ENCODE assay signal across 2 cellular contexts in the genomic region with DNA sequence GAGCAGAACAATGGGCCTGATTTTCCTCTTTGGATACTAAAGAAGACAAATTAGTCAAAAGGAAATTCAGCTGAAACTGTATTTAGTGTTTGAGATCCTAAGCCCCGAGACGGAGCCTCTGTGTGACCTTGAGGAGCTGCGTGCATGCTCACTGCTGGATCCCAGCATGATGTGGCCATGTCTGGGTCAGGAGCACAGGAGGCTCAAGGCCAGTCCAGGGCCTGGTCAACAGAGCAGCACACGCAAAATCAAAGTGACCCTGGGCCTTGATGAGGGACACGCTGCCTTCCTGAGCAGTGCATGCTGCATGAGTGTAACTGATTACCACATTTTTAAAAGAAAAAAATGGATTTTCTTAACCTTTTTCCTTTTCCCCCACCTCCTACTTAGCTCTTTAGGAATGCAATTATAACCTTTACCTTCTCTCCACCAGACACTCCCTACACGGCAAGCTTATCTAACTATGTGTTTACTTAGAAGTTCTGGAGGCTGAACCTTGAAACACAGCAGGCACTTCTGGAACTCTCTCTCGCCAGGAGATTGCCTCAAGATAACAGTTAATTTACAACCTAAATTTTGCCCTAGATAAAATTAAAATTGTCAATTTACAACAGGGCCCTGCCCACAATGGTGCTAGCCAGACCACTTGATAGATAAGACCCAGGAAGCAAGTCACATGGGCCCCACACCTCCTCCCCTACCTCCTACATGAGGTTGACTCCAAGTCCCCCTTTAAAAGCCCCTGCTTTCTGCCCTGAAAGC.
TF ChIP-seq lines count a peak whose summit lies in the region.

No MANE protein-coding gene starts in this region.

TF ChIP-seq in HEK293, 187 proteins besides CTCF, POLR2A, EP300 and RAD21 (continues in another document):
- TF ChIP-seq KLF17 (tag by site-specific recombination; IDR thresholded peaks at IDR 0.05) (no peak), ZIC2 (tag by site-specific recombination; IDR thresholded peaks at IDR 0.05) (peak; percentile 49), ZNF692 (tag by site-specific recombination; IDR thresholded peaks at IDR 0.05) (peak; percentile 38; the same call in 1 of the 2 replicates), ZNF416 (tag by site-specific recombination; IDR thresholded peaks at IDR 0.05) (no peak), MEIS1 (CRISPR knock-in tag; IDR thresholded peaks at IDR 0.05; ENCODE audit: borderline replicate concordance) (no peak), ZXDB (tag by site-specific recombination; IDR thresholded peaks at IDR 0.05) (0 out of 2 replicates have a peak, but pooled peaks have one; percentile 31), ZNF596 (tag by site-specific recombination; IDR thresholded peaks at IDR 0.05) (peak; percentile 54), ZFHX2 (tag by site-specific recombination; conservative IDR thresholded peaks at IDR 0.05) (peak; percentile 67), WT1 (tag by site-specific recombination; IDR thresholded peaks at IDR 0.05) (peak; percentile 60), EGR2 (tag by site-specific recombination; IDR thresholded peaks at IDR 0.05; ENCODE audit: low read depth) (peak; percentile 52)
- TF ChIP-seq, protein P1, sequence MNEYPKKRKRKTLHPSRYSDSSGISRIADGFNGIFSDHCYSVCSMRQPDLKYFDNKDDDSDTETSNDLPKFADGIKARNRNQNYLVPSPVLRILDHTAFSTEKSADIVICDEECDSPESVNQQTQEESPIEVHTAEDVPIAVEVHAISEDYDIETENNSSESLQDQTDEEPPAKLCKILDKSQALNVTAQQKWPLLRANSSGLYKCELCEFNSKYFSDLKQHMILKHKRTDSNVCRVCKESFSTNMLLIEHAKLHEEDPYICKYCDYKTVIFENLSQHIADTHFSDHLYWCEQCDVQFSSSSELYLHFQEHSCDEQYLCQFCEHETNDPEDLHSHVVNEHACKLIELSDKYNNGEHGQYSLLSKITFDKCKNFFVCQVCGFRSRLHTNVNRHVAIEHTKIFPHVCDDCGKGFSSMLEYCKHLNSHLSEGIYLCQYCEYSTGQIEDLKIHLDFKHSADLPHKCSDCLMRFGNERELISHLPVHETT (tag by site-specific recombination; IDR thresholded peaks at IDR 0.05), result no peak
- TF ChIP-seq, protein P2, sequence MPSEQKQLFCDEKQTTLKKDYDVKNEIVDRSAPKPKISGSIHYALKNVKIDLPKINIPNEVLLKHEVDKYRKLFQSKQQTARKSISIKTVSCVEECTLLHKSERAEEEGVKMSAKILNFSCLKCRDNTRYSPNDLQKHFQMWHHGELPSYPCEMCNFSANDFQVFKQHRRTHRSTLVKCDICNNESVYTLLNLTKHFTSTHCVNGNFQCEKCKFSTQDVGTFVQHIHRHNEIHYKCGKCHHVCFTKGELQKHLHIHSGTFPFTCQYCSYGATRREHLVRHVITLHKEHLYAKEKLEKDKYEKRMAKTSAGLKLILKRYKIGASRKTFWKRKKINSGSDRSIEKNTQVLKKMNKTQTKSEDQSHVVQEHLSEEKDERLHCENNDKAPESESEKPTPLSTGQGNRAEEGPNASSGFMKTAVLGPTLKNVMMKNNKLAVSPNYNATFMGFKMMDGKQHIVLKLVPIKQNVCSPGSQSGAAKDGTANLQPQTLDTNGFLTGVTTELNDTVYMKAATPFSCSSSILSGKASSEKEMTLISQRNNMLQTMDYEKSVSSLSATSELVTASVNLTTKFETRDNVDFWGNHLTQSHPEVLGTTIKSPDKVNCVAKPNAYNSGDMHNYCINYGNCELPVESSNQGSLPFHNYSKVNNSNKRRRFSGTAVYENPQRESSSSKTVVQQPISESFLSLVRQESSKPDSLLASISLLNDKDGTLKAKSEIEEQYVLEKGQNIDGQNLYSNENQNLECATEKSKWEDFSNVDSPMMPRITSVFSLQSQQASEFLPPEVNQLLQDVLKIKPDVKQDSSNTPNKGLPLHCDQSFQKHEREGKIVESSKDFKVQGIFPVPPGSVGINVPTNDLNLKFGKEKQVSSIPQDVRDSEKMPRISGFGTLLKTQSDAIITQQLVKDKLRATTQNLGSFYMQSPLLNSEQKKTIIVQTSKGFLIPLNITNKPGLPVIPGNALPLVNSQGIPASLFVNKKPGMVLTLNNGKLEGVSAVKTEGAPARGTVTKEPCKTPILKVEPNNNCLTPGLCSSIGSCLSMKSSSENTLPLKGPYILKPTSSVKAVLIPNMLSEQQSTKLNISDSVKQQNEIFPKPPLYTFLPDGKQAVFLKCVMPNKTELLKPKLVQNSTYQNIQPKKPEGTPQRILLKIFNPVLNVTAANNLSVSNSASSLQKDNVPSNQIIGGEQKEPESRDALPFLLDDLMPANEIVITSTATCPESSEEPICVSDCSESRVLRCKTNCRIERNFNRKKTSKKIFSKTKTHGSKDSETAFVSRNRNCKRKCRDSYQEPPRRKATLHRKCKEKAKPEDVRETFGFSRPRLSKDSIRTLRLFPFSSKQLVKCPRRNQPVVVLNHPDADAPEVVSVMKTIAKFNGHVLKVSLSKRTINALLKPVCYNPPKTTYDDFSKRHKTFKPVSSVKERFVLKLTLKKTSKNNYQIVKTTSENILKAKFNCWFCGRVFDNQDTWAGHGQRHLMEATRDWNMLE (tag by site-specific recombination; conservative IDR thresholded peaks at IDR 0.05; ENCODE audit: low read depth), result no peak
- TF ChIP-seq, protein P3, sequence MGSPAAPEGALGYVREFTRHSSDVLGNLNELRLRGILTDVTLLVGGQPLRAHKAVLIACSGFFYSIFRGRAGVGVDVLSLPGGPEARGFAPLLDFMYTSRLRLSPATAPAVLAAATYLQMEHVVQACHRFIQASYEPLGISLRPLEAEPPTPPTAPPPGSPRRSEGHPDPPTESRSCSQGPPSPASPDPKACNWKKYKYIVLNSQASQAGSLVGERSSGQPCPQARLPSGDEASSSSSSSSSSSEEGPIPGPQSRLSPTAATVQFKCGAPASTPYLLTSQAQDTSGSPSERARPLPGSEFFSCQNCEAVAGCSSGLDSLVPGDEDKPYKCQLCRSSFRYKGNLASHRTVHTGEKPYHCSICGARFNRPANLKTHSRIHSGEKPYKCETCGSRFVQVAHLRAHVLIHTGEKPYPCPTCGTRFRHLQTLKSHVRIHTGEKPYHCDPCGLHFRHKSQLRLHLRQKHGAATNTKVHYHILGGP (tag by site-specific recombination; IDR thresholded peaks at IDR 0.05), result peak; percentile 62; the same call in 1 of the 2 replicates

TF ChIP-seq in HepG2, 621 proteins besides CTCF, POLR2A, EP300 and RAD21 (continues in another document):
- no peak for TF ChIP-seq SIX1 (CRISPR knock-in tag; IDR thresholded peaks at IDR 0.05; ENCODE audit: borderline replicate concordance)
- peak; percentile 55; the same call in 1 of the 2 replicates for TF ChIP-seq ZNF232 (CRISPR knock-in tag; IDR thresholded peaks at IDR 0.05; ENCODE audit: borderline replicate concordance)
- TF ChIP-seq ZNF644 (CRISPR knock-in tag; IDR thresholded peaks at IDR 0.05; ENCODE audit: low read depth), result peak; percentile 84
- peak; percentile 48 for TF ChIP-seq TEAD3 (CRISPR knock-in tag; optimal IDR thresholded peaks at IDR 0.05; ENCODE audit: borderline replicate concordance)
- 0 out of 2 replicates have a peak, but pooled peaks have one; percentile 47 for TF ChIP-seq GATAD1 (CRISPR knock-in tag; IDR thresholded peaks at IDR 0.05)
- TF ChIP-seq, protein P4, sequence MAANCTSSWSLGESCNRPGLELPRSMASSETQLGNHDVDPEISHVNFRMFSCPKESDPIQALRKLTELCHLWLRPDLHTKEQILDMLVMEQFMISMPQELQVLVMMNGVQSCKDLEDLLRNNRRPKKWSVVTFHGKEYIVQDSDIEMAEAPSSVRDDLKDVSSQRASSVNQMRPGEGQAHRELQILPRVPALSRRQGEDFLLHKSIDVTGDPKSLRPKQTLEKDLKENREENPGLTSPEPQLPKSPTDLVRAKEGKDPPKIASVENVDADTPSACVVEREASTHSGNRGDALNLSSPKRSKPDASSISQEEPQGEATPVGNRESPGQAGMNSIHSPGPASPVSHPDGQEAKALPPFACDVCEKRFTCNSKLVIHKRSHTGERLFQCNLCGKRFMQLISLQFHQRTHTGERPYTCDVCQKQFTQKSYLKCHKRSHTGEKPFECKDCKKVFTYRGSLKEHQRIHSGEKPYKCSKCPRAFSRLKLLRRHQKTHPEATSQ (CRISPR knock-in tag; IDR thresholded peaks at IDR 0.05; ENCODE audit: borderline replicate concordance), result peak; percentile 100
- peak; percentile 51; the same call in 1 of the 2 replicates for TF ChIP-seq MYC (CRISPR knock-in tag; IDR thresholded peaks at IDR 0.05; ENCODE audit: borderline replicate concordance)
- 0 out of 2 replicates have a peak, but pooled peaks have one; percentile 19 for TF ChIP-seq KDM6A (CRISPR knock-in tag; IDR thresholded peaks at IDR 0.05; ENCODE audit: low read depth)
- TF ChIP-seq SYNCRIP (IDR thresholded peaks at IDR 0.05; ENCODE audit: insufficient read depth, low read depth, low read length), result no peak
- TF ChIP-seq GABPB1 (CRISPR knock-in tag; IDR thresholded peaks at IDR 0.05), result 0 out of 2 replicates have a peak, but pooled peaks have one; percentile 21
- TF ChIP-seq ZBTB21 (CRISPR knock-in tag; IDR thresholded peaks at IDR 0.05), result no peak
- peak; percentile 20; the same call in 1 of the 2 replicates for TF ChIP-seq ISL2 (CRISPR knock-in tag; IDR thresholded peaks at IDR 0.05)
- no peak for TF ChIP-seq HES4 (CRISPR knock-in tag; IDR thresholded peaks at IDR 0.05; ENCODE audit: borderline replicate concordance)
- peak; percentile 71 for TF ChIP-seq FOXA3 (CRISPR knock-in tag; IDR thresholded peaks at IDR 0.05)
- TF ChIP-seq BCL6 (CRISPR knock-in tag; IDR thresholded peaks at IDR 0.05), result peak; percentile 70
- TF ChIP-seq ZNF331 (CRISPR knock-in tag; IDR thresholded peaks at IDR 0.05), result peak; percentile 50; the same call in 1 of the 2 replicates
- peak; percentile 73 for TF ChIP-seq NCOA2 (CRISPR knock-in tag; IDR thresholded peaks at IDR 0.05)
- TF ChIP-seq HMGXB3 (CRISPR knock-in tag; IDR thresholded peaks at IDR 0.05; ENCODE audit: borderline replicate concordance), result 0 out of 2 replicates have a peak, but pooled peaks have one; percentile 39
- 0 out of 2 replicates have a peak, but pooled peaks have one; percentile 27 for TF ChIP-seq RNF2 (conservative IDR thresholded peaks at IDR 0.05; ENCODE audit: low read depth)
- TF ChIP-seq, protein P5, sequence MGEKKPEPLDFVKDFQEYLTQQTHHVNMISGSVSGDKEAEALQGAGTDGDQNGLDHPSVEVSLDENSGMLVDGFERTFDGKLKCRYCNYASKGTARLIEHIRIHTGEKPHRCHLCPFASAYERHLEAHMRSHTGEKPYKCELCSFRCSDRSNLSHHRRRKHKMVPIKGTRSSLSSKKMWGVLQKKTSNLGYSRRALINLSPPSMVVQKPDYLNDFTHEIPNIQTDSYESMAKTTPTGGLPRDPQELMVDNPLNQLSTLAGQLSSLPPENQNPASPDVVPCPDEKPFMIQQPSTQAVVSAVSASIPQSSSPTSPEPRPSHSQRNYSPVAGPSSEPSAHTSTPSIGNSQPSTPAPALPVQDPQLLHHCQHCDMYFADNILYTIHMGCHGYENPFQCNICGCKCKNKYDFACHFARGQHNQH (CRISPR knock-in tag; IDR thresholded peaks at IDR 0.05), result peak; percentile 50; the same call in 1 of the 2 replicates
- peak; percentile 92 for TF ChIP-seq SALL1 (CRISPR knock-in tag; IDR thresholded peaks at IDR 0.05)
- no peak for TF ChIP-seq SOX13 (IDR thresholded peaks at IDR 0.05)
- TF ChIP-seq SOX13 (CRISPR knock-in tag; conservative IDR thresholded peaks at IDR 0.05 in 1 of 2, IDR thresholded peaks at IDR 0.05 in 1 of 2), result peak in 1 of 2 experiments; percentile 31; a peak in 1 of 4 replicates
- peak; percentile 31; the same call in 1 of the 2 replicates for TF ChIP-seq ARID4A (CRISPR knock-in tag; IDR thresholded peaks at IDR 0.05; ENCODE audit: borderline replicate concordance)
